37 cellular contexts compared by ENCODE assay signal in the genomic region with DNA sequence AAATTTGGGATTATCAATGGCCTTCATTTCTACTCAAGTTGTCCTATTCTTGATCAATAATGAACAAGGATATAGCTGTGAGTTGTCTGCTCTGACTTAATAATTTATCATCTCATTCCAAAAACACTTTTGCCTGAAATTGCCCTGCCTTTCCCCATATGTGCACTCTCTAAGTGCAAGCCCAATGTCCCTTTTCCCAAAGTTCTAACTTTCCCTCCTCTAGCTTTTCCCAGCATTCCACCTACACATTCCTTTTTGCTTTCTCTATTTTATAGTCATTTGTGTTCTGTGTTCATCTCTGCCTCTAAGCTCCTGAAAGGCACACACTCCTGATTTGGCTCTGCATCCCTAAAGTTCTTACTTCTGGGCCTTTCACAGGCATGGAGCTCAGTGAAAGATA. TPM values are rescaled to one million over a fixed set of nuclear protein-coding genes. Genes with fewer than 3 reads are reported as not detected.
"Had no signal": no experiment of that assay in that cellular context is flagged by ENCODE, and none has a peak within 500 bp of the region (broad histone marks: within the 10 kb centered on the region; RNA-seq: fewer than 3 reads in every experiment).

No MANE protein-coding gene starts in this region.

- H3K27me3 Mint-ChIP-seq: activated naive CD4-positive, alpha-beta T cell treated with anti-CD3 and anti-CD28 coated beads, Interleukin-2, amount 50 U/mL, for 24 hours; activated naive CD8-positive, alpha-beta T cell; activated naive CD8-positive, alpha-beta T cell treated with anti-CD3 and anti-CD28 coated beads for 36 hours; activated T-cell treated with anti-CD3 and anti-CD28 coated beads, Interleukin-2, amount 50 U/mL, for 24 hours; activated T-helper 17 cell treated with anti-CD3 and anti-CD28 coated beads, Interleukin-2, amount 50 U/mL, for 72 hours had no signal

- H3K36me3 ChIP-seq: adrenal gland, ascending aorta, brain microvascular endothelial cell, breast epithelium, cardiac muscle cell had no signal

- H3K27ac ChIP-seq: adrenal gland, ascending aorta, body of pancreas, brain microvascular endothelial cell, cardiac muscle cell had no signal

- H3K9me3 Mint-ChIP-seq: activated naive CD4-positive, alpha-beta T cell treated with anti-CD3 and anti-CD28 coated beads for 36 hours; activated naive CD4-positive, alpha-beta T cell treated with anti-CD3 and anti-CD28 coated beads, Interleukin-2, amount 10 ng/mL, durations not matched to agents 7 days and 5 days; activated naive CD4-positive, alpha-beta T cell treated with anti-CD3 and anti-CD28 coated beads, Interleukin-2, amount 50 U/mL, for 24 hours; activated naive CD8-positive, alpha-beta T cell treated with anti-CD3 and anti-CD28 coated beads for 36 hours; activated naive CD8-positive, alpha-beta T cell treated with anti-CD3 and anti-CD28 coated beads, Interleukin-2, amount 10 ng/mL, durations not matched to agents 7 days and 5 days; activated naive CD8-positive, alpha-beta T cell treated with anti-CD3 and anti-CD28 coated beads, Interleukin-2, amount 50 U/mL, for 24 hours; activated T-cell treated with anti-CD3 and anti-CD28 coated beads, Interleukin-2, amount 50 U/mL, for 24 hours; activated T-cell treated with anti-CD3 and anti-CD28 coated beads, Interleukin-2, amount 50 U/mL, for 4 hours; activated T-cell treated with anti-CD3 and anti-CD28 coated beads, Interleukin-2, amount 50 U/mL, for 72 hours; activated T-helper 1 cell treated with anti-CD3 and anti-CD28 coated beads, Interleukin-12 subunit alpha, Interleukin-12 subunit beta, Interleukin-2, Interleukin-4 antibody, amounts not matched to agents 30 ng/mL and 10 ng/mL and 1 ng/mL, durations not matched to agents 14 hours and 24 hours and 36 hours; activated T-helper 17 cell treated with anti-CD3 and anti-CD28 coated beads, Interleukin-2, amount 50 U/mL, for 72 hours; activated T-helper 2 cell treated with anti-CD3 and anti-CD28 coated beads, Interferon-gamma antibody, Interleukin-2, Interleukin-4, amounts not matched to agents 10 μg/mL and 5 μg/mL and 100 μg/mL, durations not matched to agents 14 hours and 24 hours and 36 hours; central memory CD8-positive, alpha-beta T cell had no signal

- DNase-seq: activated effector memory CD4-positive, alpha-beta T cell treated with anti-CD3 and anti-CD28 coated beads, Interleukin-2, amount 50 U/mL, for 16 hours; activated effector memory CD4-positive, alpha-beta T cell treated with Interleukin-2 at 50 U/mL for 16 hours; activated gamma-delta T cell; activated gamma-delta T cell treated with Interleukin-2 at 50 U/mL for 16 hours; activated naive CD4-positive, alpha-beta T cell; activated naive CD4-positive, alpha-beta T cell treated with anti-CD3 and anti-CD28 coated beads for 36 hours; activated naive CD4-positive, alpha-beta T cell treated with anti-CD3 and anti-CD28 coated beads, Interleukin-2, amount 10 ng/mL, durations not matched to agents 7 days and 5 days; activated naive CD4-positive, alpha-beta T cell treated with anti-CD3 and anti-CD28 coated beads, Interleukin-2, amount 50 U/mL, for 16 hours; activated naive CD4-positive, alpha-beta T cell treated with Interleukin-2 at 50 U/mL for 16 hours; activated naive CD8-positive, alpha-beta T cell treated with anti-CD3 and anti-CD28 coated beads for 36 hours; activated naive CD8-positive, alpha-beta T cell treated with anti-CD3 and anti-CD28 coated beads, Interleukin-2, amount 10 ng/mL, durations not matched to agents 7 days and 5 days; activated naive CD8-positive, alpha-beta T cell treated with anti-CD3 and anti-CD28 coated beads, Interleukin-2, amount 50 U/mL, for 24 hours; activated T-cell treated with anti-CD3 and anti-CD28 coated beads, Interleukin-2, amount 50 U/mL, for 24 hours; activated T-cell treated with anti-CD3 and anti-CD28 coated beads, Interleukin-2, amount 50 U/mL, for 4 hours; activated T-cell treated with anti-CD3 and anti-CD28 coated beads, Interleukin-2, amount 50 U/mL, for 48 hours; activated T-cell treated with anti-CD3 and anti-CD28 coated beads, Interleukin-2, amount 50 U/mL, for 72 hours; adrenal gland; amniotic stem cell; amygdala; anterior cingulate cortex; aorta; body of pancreas; brain microvascular endothelial cell; caudate nucleus; central memory CD4-positive, alpha-beta T cell; cerebellar nuclear complex had no signal

- H3K4me3 ChIP-seq: adrenal gland, ascending aorta, body of pancreas, breast epithelium, cardiac muscle cell had no signal

- H3K27ac Mint-ChIP-seq: activated naive CD4-positive, alpha-beta T cell treated with anti-CD3 and anti-CD28 coated beads for 36 hours; activated naive CD4-positive, alpha-beta T cell treated with anti-CD3 and anti-CD28 coated beads, Interleukin-2, amount 10 ng/mL, durations not matched to agents 7 days and 5 days; activated naive CD4-positive, alpha-beta T cell treated with anti-CD3 and anti-CD28 coated beads, Interleukin-2, amount 50 U/mL, for 24 hours; activated naive CD4-positive, alpha-beta T cell treated with anti-CD3 and anti-CD28 coated beads, Interleukin-2, amount 50 U/mL, for 72 hours; activated naive CD8-positive, alpha-beta T cell; activated naive CD8-positive, alpha-beta T cell treated with anti-CD3 and anti-CD28 coated beads for 36 hours; activated naive CD8-positive, alpha-beta T cell treated with anti-CD3 and anti-CD28 coated beads, Interleukin-2, amount 10 ng/mL, durations not matched to agents 7 days and 5 days; activated naive CD8-positive, alpha-beta T cell treated with anti-CD3 and anti-CD28 coated beads, Interleukin-2, amount 50 U/mL, for 24 hours; activated T-cell treated with anti-CD3 and anti-CD28 coated beads, Interleukin-2, amount 50 U/mL, for 24 hours; activated T-cell treated with anti-CD3 and anti-CD28 coated beads, Interleukin-2, amount 50 U/mL, for 72 hours; activated T-helper 1 cell treated with anti-CD3 and anti-CD28 coated beads, Interleukin-12 subunit alpha, Interleukin-12 subunit beta, Interleukin-2, Interleukin-4 antibody, amounts not matched to agents 30 ng/mL and 10 ng/mL and 1 ng/mL, durations not matched to agents 14 hours and 24 hours and 36 hours; activated T-helper 17 cell treated with anti-CD3 and anti-CD28 coated beads, Interleukin-2, amount 50 U/mL, for 72 hours; activated T-helper 2 cell treated with anti-CD3 and anti-CD28 coated beads, Interferon-gamma antibody, Interleukin-2, Interleukin-4, amounts not matched to agents 10 μg/mL and 5 μg/mL and 100 μg/mL, durations not matched to agents 14 hours and 24 hours and 36 hours; brain had no signal

- H3K36me3 Mint-ChIP-seq: activated naive CD4-positive, alpha-beta T cell treated with anti-CD3 and anti-CD28 coated beads, Interleukin-2, amount 10 ng/mL, durations not matched to agents 7 days and 5 days; activated naive CD4-positive, alpha-beta T cell treated with anti-CD3 and anti-CD28 coated beads, Interleukin-2, amount 50 U/mL, for 24 hours; activated naive CD4-positive, alpha-beta T cell treated with anti-CD3 and anti-CD28 coated beads, Interleukin-2, amount 50 U/mL, for 72 hours; activated naive CD8-positive, alpha-beta T cell treated with anti-CD3 and anti-CD28 coated beads for 36 hours; activated naive CD8-positive, alpha-beta T cell treated with anti-CD3 and anti-CD28 coated beads, Interleukin-2, amount 10 ng/mL, durations not matched to agents 7 days and 5 days; brain had no signal

- H3K4me1 Mint-ChIP-seq: activated naive CD4-positive, alpha-beta T cell treated with anti-CD3 and anti-CD28 coated beads, Interleukin-2, amount 10 ng/mL, durations not matched to agents 7 days and 5 days; activated naive CD8-positive, alpha-beta T cell treated with anti-CD3 and anti-CD28 coated beads, Interleukin-2, amount 10 ng/mL, durations not matched to agents 7 days and 5 days; central memory CD8-positive, alpha-beta T cell had no signal

- H3K9me3 ChIP-seq: adrenal gland, ascending aorta, body of pancreas, breast epithelium had no signal

- H3K4me1 ChIP-seq: adrenal gland, body of pancreas had no signal

- H3K4me3 Mint-ChIP-seq: activated naive CD4-positive, alpha-beta T cell treated with anti-CD3 and anti-CD28 coated beads for 36 hours; activated naive CD4-positive, alpha-beta T cell treated with anti-CD3 and anti-CD28 coated beads, Interleukin-2, amount 10 ng/mL, durations not matched to agents 7 days and 5 days; activated naive CD4-positive, alpha-beta T cell treated with anti-CD3 and anti-CD28 coated beads, Interleukin-2, amount 50 U/mL, for 24 hours; activated naive CD8-positive, alpha-beta T cell; activated naive CD8-positive, alpha-beta T cell treated with anti-CD3 and anti-CD28 coated beads for 36 hours; activated naive CD8-positive, alpha-beta T cell treated with anti-CD3 and anti-CD28 coated beads, Interleukin-2, amount 10 ng/mL, durations not matched to agents 7 days and 5 days; activated naive CD8-positive, alpha-beta T cell treated with anti-CD3 and anti-CD28 coated beads, Interleukin-2, amount 50 U/mL, for 24 hours; activated T-cell treated with anti-CD3 and anti-CD28 coated beads, Interleukin-2, amount 50 U/mL, for 24 hours; activated T-cell treated with anti-CD3 and anti-CD28 coated beads, Interleukin-2, amount 50 U/mL, for 4 hours; activated T-cell treated with anti-CD3 and anti-CD28 coated beads, Interleukin-2, amount 50 U/mL, for 72 hours; activated T-helper 1 cell treated with anti-CD3 and anti-CD28 coated beads, Interleukin-12 subunit alpha, Interleukin-12 subunit beta, Interleukin-2, Interleukin-4 antibody, amounts not matched to agents 30 ng/mL and 10 ng/mL and 1 ng/mL, durations not matched to agents 14 hours and 24 hours and 36 hours; activated T-helper 17 cell treated with anti-CD3 and anti-CD28 coated beads, Interleukin-2, amount 50 U/mL, for 72 hours; brain; central memory CD8-positive, alpha-beta T cell had no signal

RNA-seq across cellular contexts. Expression of gene SUSD4, which starts 34.7 kb away (rescaled TPM):
- total RNA-seq: activated T-helper 1 cell treated with anti-CD3 and anti-CD28 coated beads, Interleukin-12 subunit alpha, Interleukin-12 subunit beta, Interleukin-2, Interleukin-4 antibody, amounts not matched to agents 30 ng/mL and 10 ng/mL and 1 ng/mL, durations not matched to agents 14 hours and 24 hours and 36 hours; ascending aorta had no signal
